In the genomic region with DNA sequence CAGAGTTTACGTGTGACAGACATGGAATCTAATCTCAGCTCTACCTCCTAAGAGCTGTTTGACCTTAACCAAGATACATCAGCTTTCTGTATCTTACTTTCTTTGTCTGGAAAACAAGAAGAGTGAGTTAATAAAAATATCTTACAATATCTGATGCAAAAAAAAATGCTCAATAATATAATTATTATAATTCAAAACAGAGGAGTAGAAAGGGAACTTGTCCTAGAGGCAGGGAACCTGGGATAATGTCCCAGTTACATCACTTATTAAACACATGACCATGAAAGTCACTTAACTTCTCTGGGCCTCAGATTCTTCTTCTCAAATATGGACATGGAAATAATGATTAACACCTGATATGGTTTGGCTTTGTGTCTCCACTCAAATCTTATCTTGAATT, we compare ENCODE assay signal across 29 cellular contexts.
"Had no signal": no experiment of that assay in that cellular context is flagged by ENCODE, and none has a peak within 500 bp of the region (broad histone marks: within the 10 kb centered on the region; RNA-seq: fewer than 3 reads in every experiment).

No MANE protein-coding gene starts in this region.

- H3K9me3 ChIP-seq: stomach, suprapubic skin, testis, thoracic aorta, thyroid gland, tibial artery, tibial nerve, transverse colon, upper lobe of left lung, upper lobe of right lung, uterus, vagina had no signal

- H3K4me1 ChIP-seq: stomach, suprapubic skin, testis, thyroid gland, tibial artery, tibial nerve, transverse colon, upper lobe of left lung, upper lobe of right lung, uterus, vagina had no signal

- H3K36me3 ChIP-seq: stomach, suprapubic skin, thoracic aorta, thyroid gland, tibial artery, tibial nerve, transverse colon, upper lobe of left lung, upper lobe of right lung, uterus, vagina had no signal

- H3K27me3 ChIP-seq: stomach, suprapubic skin, testis, thyroid gland, tibial artery, tibial nerve, transverse colon, upper lobe of left lung, upper lobe of right lung, uterus, vagina had no signal

- DNase-seq: stimulated activated CD4-positive, alpha-beta T cell treated with anti-CD3 and anti-CD28 coated beads, Interleukin-2, amount 100 ng/mL, for 48 hours; stimulated activated CD4-positive, alpha-beta T cell treated with anti-CD3 and anti-CD28 coated beads, Interleukin-4, amount 100 ng/mL, for 1 hour; stimulated activated CD4-positive, alpha-beta T cell treated with anti-CD3 and anti-CD28 coated beads, Interleukin-4, amount 100 ng/mL, for 24 hours; stimulated activated CD4-positive, alpha-beta T cell treated with anti-CD3 and anti-CD28 coated beads, Interleukin-4, amount 100 ng/mL, for 4 hours; stimulated activated CD8-positive, alpha-beta memory T cell treated with anti-CD3 and anti-CD28 coated beads, Interleukin-4, amount 100 ng/mL, for 48 hours; stimulated activated naive B cell treated with anti-CD40 and anti-IgM and Interleukin-4, amounts not matched to agents 10 μg/mL and 1 μg/mL and 100 μg/mL, for 72 hours; stimulated activated naive CD4-positive, alpha-beta T cell; stimulated activated naive CD4-positive, alpha-beta T cell treated with Interleukin-2 at 50 U/mL for 16 hours; stimulated activated naive CD8-positive, alpha-beta T cell treated with anti-CD3 and anti-CD28 coated beads, Interleukin-15, amount 100 ng/mL, for 72 hours; stimulated activated naive CD8-positive, alpha-beta T cell treated with anti-CD3 and anti-CD28 coated beads, Interleukin-15, Interleukin-2, amounts not matched to agents 100 U/mL and 50 U/mL, for 24 hours; stomach; substantia nigra; testis; thyroid gland; tibial artery; transverse colon; trophoblast cell; upper lobe of left lung; upper lobe of right lung; uterus had no signal

- FAIRE-seq: urothelium cell line had no signal

- H3K36me3 Mint-ChIP-seq: stimulated activated effector memory CD8-positive, alpha-beta T cell treated with anti-CD3 and anti-CD28 coated beads, Interleukin-12 subunit alpha, Interleukin-12 subunit beta, amount 100 ng/mL, for 72 hours; stimulated activated memory B cell treated with anti-CD40 and anti-IgM and Interleukin-4, amounts not matched to agents 10 μg/mL and 1 μg/mL and 100 μg/mL, for 72 hours; stimulated activated naive B cell treated with anti-CD40 and anti-IgM and Interleukin-4, amounts not matched to agents 10 μg/mL and 1 μg/mL and 100 μg/mL, for 72 hours; type B pancreatic cell had no signal

- H3K27ac Mint-ChIP-seq: stimulated activated effector memory CD8-positive, alpha-beta T cell treated with anti-CD3 and anti-CD28 coated beads, Interleukin-12 subunit alpha, Interleukin-12 subunit beta, amount 100 ng/mL, for 72 hours; stimulated activated memory B cell treated with anti-CD40 and anti-IgM and Interleukin-4, amounts not matched to agents 10 μg/mL and 1 μg/mL and 100 μg/mL, for 72 hours; stimulated activated naive B cell treated with anti-CD40 and anti-IgM and Interleukin-4, amounts not matched to agents 10 μg/mL and 1 μg/mL and 100 μg/mL, for 72 hours; stimulated activated naive CD8-positive, alpha-beta T cell treated with anti-CD3 and anti-CD28 coated beads, Interleukin-15, amount 100 ng/mL, for 72 hours; stimulated activated naive CD8-positive, alpha-beta T cell treated with anti-CD3 and anti-CD28 coated beads, Interleukin-15, Interleukin-2, amounts not matched to agents 100 ng/mL and 50 ng/mL, for 24 hours; type B pancreatic cell had no signal

- H3K4me3 Mint-ChIP-seq: stimulated activated effector memory CD8-positive, alpha-beta T cell treated with anti-CD3 and anti-CD28 coated beads, Interleukin-12 subunit alpha, Interleukin-12 subunit beta, amount 100 ng/mL, for 72 hours; stimulated activated memory B cell treated with anti-CD40 and anti-IgM and Interleukin-4, amounts not matched to agents 10 μg/mL and 1 μg/mL and 100 μg/mL, for 72 hours; stimulated activated naive B cell treated with anti-CD40 and anti-IgM and Interleukin-4, amounts not matched to agents 10 μg/mL and 1 μg/mL and 100 μg/mL, for 72 hours; stimulated activated naive CD8-positive, alpha-beta T cell treated with anti-CD3 and anti-CD28 coated beads, Interleukin-15, amount 100 ng/mL, for 72 hours; stimulated activated naive CD8-positive, alpha-beta T cell treated with anti-CD3 and anti-CD28 coated beads, Interleukin-15, Interleukin-2, amounts not matched to agents 100 ng/mL and 50 ng/mL, for 24 hours; type B pancreatic cell had no signal

- H3K9me3 Mint-ChIP-seq: stimulated activated memory B cell treated with anti-CD40 and anti-IgM and Interleukin-4, amounts not matched to agents 10 μg/mL and 1 μg/mL and 100 μg/mL, for 72 hours; stimulated activated naive B cell treated with anti-CD40 and anti-IgM and Interleukin-4, amounts not matched to agents 10 μg/mL and 1 μg/mL and 100 μg/mL, for 72 hours; stimulated activated naive CD8-positive, alpha-beta T cell treated with anti-CD3 and anti-CD28 coated beads, Interleukin-15, amount 100 ng/mL, for 72 hours; stimulated activated naive CD8-positive, alpha-beta T cell treated with anti-CD3 and anti-CD28 coated beads, Interleukin-15, Interleukin-2, amounts not matched to agents 100 ng/mL and 50 ng/mL, for 24 hours; type B pancreatic cell had no signal

- ATAC-seq: stimulated activated effector memory CD8-positive, alpha-beta T cell treated with anti-CD3 and anti-CD28 coated beads, Interleukin-12 subunit alpha, Interleukin-12 subunit beta, amount 100 ng/mL, for 72 hours; stimulated activated memory B cell treated with anti-CD40 and anti-IgM and Interleukin-4, amounts not matched to agents 10 μg/mL and 1 μg/mL and 100 μg/mL, for 72 hours; stimulated activated naive B cell treated with anti-CD40 and anti-IgM and Interleukin-4, amounts not matched to agents 10 μg/mL and 1 μg/mL and 100 μg/mL, for 72 hours; stimulated activated naive CD8-positive, alpha-beta T cell treated with anti-CD3 and anti-CD28 coated beads, Interleukin-15, amount 100 ng/mL, for 72 hours; stimulated activated naive CD8-positive, alpha-beta T cell treated with anti-CD3 and anti-CD28 coated beads, Interleukin-15, Interleukin-2, amounts not matched to agents 100 U/mL and 50 U/mL, for 24 hours; upper lobe of right lung had no signal

- H3K27me3 Mint-ChIP-seq: stimulated activated memory B cell treated with anti-CD40 and anti-IgM and Interleukin-4, amounts not matched to agents 10 μg/mL and 1 μg/mL and 100 μg/mL, for 72 hours; stimulated activated naive B cell treated with anti-CD40 and anti-IgM and Interleukin-4, amounts not matched to agents 10 μg/mL and 1 μg/mL and 100 μg/mL, for 72 hours; stimulated activated naive CD8-positive, alpha-beta T cell treated with anti-CD3 and anti-CD28 coated beads, Interleukin-15, amount 100 ng/mL, for 72 hours; stimulated activated naive CD8-positive, alpha-beta T cell treated with anti-CD3 and anti-CD28 coated beads, Interleukin-15, Interleukin-2, amounts not matched to agents 100 ng/mL and 50 ng/mL, for 24 hours; type B pancreatic cell had no signal

- H3K4me1 Mint-ChIP-seq: stimulated activated effector memory CD8-positive, alpha-beta T cell treated with anti-CD3 and anti-CD28 coated beads, Interleukin-12 subunit alpha, Interleukin-12 subunit beta, amount 100 ng/mL, for 72 hours; stimulated activated memory B cell treated with anti-CD40 and anti-IgM and Interleukin-4, amounts not matched to agents 10 μg/mL and 1 μg/mL and 100 μg/mL, for 72 hours; stimulated activated naive B cell treated with anti-CD40 and anti-IgM and Interleukin-4, amounts not matched to agents 10 μg/mL and 1 μg/mL and 100 μg/mL, for 72 hours; stimulated activated naive CD8-positive, alpha-beta T cell treated with anti-CD3 and anti-CD28 coated beads, Interleukin-15, amount 100 ng/mL, for 72 hours had no signal

- H3K27ac ChIP-seq: stomach, suprapubic skin, testis, thoracic aorta, thyroid gland, tibial artery, tibial nerve, transverse colon, upper lobe of left lung, upper lobe of right lung, uterus, vagina had no signal

- H3K4me3 ChIP-seq: stomach, suprapubic skin, testis, thoracic aorta, thyroid gland, tibial artery, tibial nerve, transverse colon, upper lobe of left lung, upper lobe of right lung, uterus, vagina had no signal
